In the genomic region with DNA sequence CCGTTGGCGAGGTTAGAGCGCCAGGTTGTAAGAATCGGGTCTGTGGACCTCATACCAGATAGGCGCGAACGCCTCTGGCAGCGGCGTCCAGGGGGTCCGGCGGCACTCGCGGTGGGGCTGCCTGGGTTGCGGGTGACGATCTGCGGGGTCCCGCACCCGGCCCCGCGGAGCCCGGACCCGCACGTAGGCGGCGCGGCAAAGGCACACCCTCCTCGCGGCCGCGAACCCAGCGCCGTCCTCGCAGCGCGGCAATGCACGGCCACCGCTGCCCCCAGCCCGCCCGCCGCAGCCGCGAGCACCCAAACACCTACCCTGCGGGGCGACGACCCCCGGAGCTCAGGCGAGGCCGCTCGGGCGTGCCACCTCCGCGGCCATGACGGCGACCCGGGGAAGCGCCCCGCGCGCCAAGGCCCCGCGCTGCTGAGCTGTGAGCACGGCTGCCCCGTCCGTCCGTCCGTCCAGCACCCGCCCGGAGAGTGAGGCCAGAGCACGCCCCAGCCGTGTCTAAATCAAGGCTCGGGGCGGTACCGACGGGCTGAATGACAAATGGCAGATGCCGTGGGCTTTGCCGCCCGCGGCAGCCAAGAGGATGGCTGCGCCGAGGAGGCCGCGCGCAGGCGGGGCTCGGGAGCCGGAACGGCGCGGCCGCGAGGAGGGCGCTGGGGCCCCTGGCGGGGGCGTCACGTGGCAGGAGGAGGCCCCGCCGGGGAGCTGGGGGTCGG, we compare ENCODE assay signal across 1 cellular context.
TF ChIP-seq lines count a peak whose summit lies in the region.

A gene with protein sequence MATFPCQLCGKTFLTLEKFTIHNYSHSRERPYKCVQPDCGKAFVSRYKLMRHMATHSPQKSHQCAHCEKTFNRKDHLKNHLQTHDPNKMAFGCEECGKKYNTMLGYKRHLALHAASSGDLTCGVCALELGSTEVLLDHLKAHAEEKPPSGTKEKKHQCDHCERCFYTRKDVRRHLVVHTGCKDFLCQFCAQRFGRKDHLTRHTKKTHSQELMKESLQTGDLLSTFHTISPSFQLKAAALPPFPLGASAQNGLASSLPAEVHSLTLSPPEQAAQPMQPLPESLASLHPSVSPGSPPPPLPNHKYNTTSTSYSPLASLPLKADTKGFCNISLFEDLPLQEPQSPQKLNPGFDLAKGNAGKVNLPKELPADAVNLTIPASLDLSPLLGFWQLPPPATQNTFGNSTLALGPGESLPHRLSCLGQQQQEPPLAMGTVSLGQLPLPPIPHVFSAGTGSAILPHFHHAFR (minus strand): TSS at position 481 of the 722 bp plus-strand sequence. CDS start 60,123 bp downstream, outside the sequence.

TF ChIP-seq in WTC11, 78 proteins besides CTCF, POLR2A, EP300 and RAD21 (continued from another document):
- TF ChIP-seq, protein P1, sequence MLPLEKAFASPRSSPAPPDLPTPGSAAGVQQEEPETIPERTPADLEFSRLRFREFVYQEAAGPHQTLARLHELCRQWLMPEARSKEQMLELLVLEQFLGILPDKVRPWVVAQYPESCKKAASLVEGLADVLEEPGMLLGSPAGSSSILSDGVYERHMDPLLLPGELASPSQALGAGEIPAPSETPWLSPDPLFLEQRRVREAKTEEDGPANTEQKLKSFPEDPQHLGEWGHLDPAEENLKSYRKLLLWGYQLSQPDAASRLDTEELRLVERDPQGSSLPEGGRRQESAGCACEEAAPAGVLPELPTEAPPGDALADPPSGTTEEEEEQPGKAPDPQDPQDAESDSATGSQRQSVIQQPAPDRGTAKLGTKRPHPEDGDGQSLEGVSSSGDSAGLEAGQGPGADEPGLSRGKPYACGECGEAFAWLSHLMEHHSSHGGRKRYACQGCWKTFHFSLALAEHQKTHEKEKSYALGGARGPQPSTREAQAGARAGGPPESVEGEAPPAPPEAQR (CRISPR knock-in tag; IDR thresholded peaks at IDR 0.05) = no peak
- TF ChIP-seq, protein P2, sequence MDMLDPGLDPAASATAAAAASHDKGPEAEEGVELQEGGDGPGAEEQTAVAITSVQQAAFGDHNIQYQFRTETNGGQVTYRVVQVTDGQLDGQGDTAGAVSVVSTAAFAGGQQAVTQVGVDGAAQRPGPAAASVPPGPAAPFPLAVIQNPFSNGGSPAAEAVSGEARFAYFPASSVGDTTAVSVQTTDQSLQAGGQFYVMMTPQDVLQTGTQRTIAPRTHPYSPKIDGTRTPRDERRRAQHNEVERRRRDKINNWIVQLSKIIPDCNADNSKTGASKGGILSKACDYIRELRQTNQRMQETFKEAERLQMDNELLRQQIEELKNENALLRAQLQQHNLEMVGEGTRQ (CRISPR knock-in tag; IDR thresholded peaks at IDR 0.05) = peak; percentile 77
- TF ChIP-seq FOXK1 (CRISPR knock-in tag; IDR thresholded peaks at IDR 0.05) (0 out of 2 replicates have a peak, but pooled peaks have one; percentile 21), NR2C2 (CRISPR knock-in tag; IDR thresholded peaks at IDR 0.05) (no peak), ZNF232 (CRISPR knock-in tag; IDR thresholded peaks at IDR 0.05) (no peak), GRHL2 (CRISPR knock-in tag; IDR thresholded peaks at IDR 0.05; ENCODE audit: insufficient replicate concordance, severe bottlenecking) (no peak), SP1 (CRISPR knock-in tag; conservative IDR thresholded peaks at IDR 0.05) (no peak), GABPB1 (CRISPR knock-in tag; IDR thresholded peaks at IDR 0.05) (no peak), MYBL2 (CRISPR knock-in tag; IDR thresholded peaks at IDR 0.05) (no peak), ETV6 (CRISPR knock-in tag; IDR thresholded peaks at IDR 0.05) (0 out of 2 replicates have a peak, but pooled peaks have one; percentile 31), FOXP1 (CRISPR knock-in tag; IDR thresholded peaks at IDR 0.05; ENCODE audit: borderline replicate concordance) (no peak; the same call in 1 of the 2 replicates), ZNF219 (CRISPR knock-in tag; IDR thresholded peaks at IDR 0.05; ENCODE audit: borderline replicate concordance) (no peak), HMGA2 (CRISPR knock-in tag; IDR thresholded peaks at IDR 0.05) (no peak)
- TF ChIP-seq, protein P3, sequence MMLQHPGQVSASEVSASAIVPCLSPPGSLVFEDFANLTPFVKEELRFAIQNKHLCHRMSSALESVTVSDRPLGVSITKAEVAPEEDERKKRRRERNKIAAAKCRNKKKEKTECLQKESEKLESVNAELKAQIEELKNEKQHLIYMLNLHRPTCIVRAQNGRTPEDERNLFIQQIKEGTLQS (CRISPR knock-in tag; conservative IDR thresholded peaks at IDR 0.05) = no peak
- TF ChIP-seq, protein P4, sequence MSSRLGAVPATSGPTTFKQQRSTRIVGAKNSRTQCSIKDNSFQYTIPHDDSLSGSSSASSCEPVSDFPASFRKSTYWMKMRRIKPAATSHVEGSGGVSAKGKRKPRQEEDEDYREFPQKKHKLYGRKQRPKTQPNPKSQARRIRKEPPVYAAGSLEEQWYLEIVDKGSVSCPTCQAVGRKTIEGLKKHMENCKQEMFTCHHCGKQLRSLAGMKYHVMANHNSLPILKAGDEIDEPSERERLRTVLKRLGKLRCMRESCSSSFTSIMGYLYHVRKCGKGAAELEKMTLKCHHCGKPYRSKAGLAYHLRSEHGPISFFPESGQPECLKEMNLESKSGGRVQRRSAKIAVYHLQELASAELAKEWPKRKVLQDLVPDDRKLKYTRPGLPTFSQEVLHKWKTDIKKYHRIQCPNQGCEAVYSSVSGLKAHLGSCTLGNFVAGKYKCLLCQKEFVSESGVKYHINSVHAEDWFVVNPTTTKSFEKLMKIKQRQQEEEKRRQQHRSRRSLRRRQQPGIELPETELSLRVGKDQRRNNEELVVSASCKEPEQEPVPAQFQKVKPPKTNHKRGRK (CRISPR knock-in tag; IDR thresholded peaks at IDR 0.05; ENCODE audit: borderline replicate concordance) = no peak
TF ChIP-seq in WTC11: peak in this region for 4.
